ENCODE assay signal across 1 cellular context in genomic region chr6:33988121-33989015, GRCh38.
A peak's percentile ranks its signal among the peaks of the same experiment; 100 is the strongest.
TF ChIP-seq lines count a peak whose summit lies in the region.

No MANE protein-coding gene starts in this region.

TF ChIP-seq in HepG2, 621 proteins besides CTCF, POLR2A, EP300 and RAD21 (continued from another document and continues in another):
- TF ChIP-seq PRDM10 (CRISPR knock-in tag; IDR thresholded peaks at IDR 0.05; ENCODE audit: low read depth) = peak; percentile 69; the same call in 1 of the 2 replicates
- peak; percentile 82; the same call in 1 of the 2 replicates for TF ChIP-seq ZBED4 (CRISPR knock-in tag; IDR thresholded peaks at IDR 0.05; ENCODE audit: borderline replicate concordance)
- TF ChIP-seq ATF7-NPFF (CRISPR knock-in tag; IDR thresholded peaks at IDR 0.05; ENCODE audit: low read depth) = peak; percentile 95
- no peak for TF ChIP-seq ZNF234 (CRISPR knock-in tag; conservative IDR thresholded peaks at IDR 0.05)
- TF ChIP-seq ZNF318 (CRISPR knock-in tag; IDR thresholded peaks at IDR 0.05) = peak; percentile 84
- TF ChIP-seq RNF2 (conservative IDR thresholded peaks at IDR 0.05; ENCODE audit: low read depth) = peak; percentile 69; the same call in 1 of the 2 replicates
- no peak for TF ChIP-seq CBX1 (IDR thresholded peaks at IDR 0.05; ENCODE audit: low read depth)
- no peak for TF ChIP-seq TERF1 (CRISPR knock-in tag; IDR thresholded peaks at IDR 0.05)
- TF ChIP-seq MTF2 (CRISPR knock-in tag; IDR thresholded peaks at IDR 0.05; ENCODE audit: borderline replicate concordance) = no peak
- no peak for TF ChIP-seq CENPT (CRISPR knock-in tag; IDR thresholded peaks at IDR 0.05; ENCODE audit: low read depth)
- peak; percentile 46; the same call in 1 of the 2 replicates for TF ChIP-seq POGK (CRISPR knock-in tag; conservative IDR thresholded peaks at IDR 0.05)
- TF ChIP-seq NFE2L1 (CRISPR knock-in tag; IDR thresholded peaks at IDR 0.05; ENCODE audit: borderline replicate concordance) = no peak
- no peak for TF ChIP-seq ZNF615 (CRISPR knock-in tag; IDR thresholded peaks at IDR 0.05; ENCODE audit: borderline replicate concordance)
- no peak for TF ChIP-seq KAT2B (IDR thresholded peaks at IDR 0.05; ENCODE audit: borderline replicate concordance, low read depth, low read length)
- TF ChIP-seq ZNF772 (CRISPR knock-in tag; IDR thresholded peaks at IDR 0.05) = peak; percentile 89
- peak; percentile 73; the same call in 1 of the 2 replicates for TF ChIP-seq ZFP37 (CRISPR knock-in tag; IDR thresholded peaks at IDR 0.05; ENCODE audit: borderline replicate concordance)
- TF ChIP-seq ZNF766 (CRISPR knock-in tag; IDR thresholded peaks at IDR 0.05; ENCODE audit: borderline replicate concordance) = peak; percentile 82; the same call in 1 of the 2 replicates
- TF ChIP-seq ZNF124 (CRISPR knock-in tag; IDR thresholded peaks at IDR 0.05) = peak; percentile 96; the same call in 1 of the 2 replicates
- no peak for TF ChIP-seq ZNF280B (CRISPR knock-in tag; IDR thresholded peaks at IDR 0.05; ENCODE audit: borderline replicate concordance)
- TF ChIP-seq ZBTB34 (CRISPR knock-in tag; IDR thresholded peaks at IDR 0.05) = peak; percentile 82; the same call in 1 of the 2 replicates
- peak; percentile 77; the same call in 1 of the 2 replicates for TF ChIP-seq IRX3 (CRISPR knock-in tag; IDR thresholded peaks at IDR 0.05; ENCODE audit: borderline replicate concordance, low read depth)
- TF ChIP-seq RBAK (CRISPR knock-in tag; IDR thresholded peaks at IDR 0.05) = no peak
- no peak for TF ChIP-seq MBD4 (IDR thresholded peaks at IDR 0.05; ENCODE audit: borderline replicate concordance, low read length)
- TF ChIP-seq ZNF44 (CRISPR knock-in tag; IDR thresholded peaks at IDR 0.05) = 0 out of 2 replicates have a peak, but pooled peaks have one; percentile 12
- TF ChIP-seq ZNF709 (CRISPR knock-in tag; IDR thresholded peaks at IDR 0.05) = no peak
- 0 out of 2 replicates have a peak, but pooled peaks have one; percentile 19 for TF ChIP-seq PAWR (CRISPR knock-in tag; IDR thresholded peaks at IDR 0.05; ENCODE audit: borderline replicate concordance)
- TF ChIP-seq ZNF326 (CRISPR knock-in tag; IDR thresholded peaks at IDR 0.05; ENCODE audit: borderline replicate concordance) = no peak
- TF ChIP-seq ZNF839 (CRISPR knock-in tag; IDR thresholded peaks at IDR 0.05; ENCODE audit: borderline replicate concordance) = no peak
- no peak; the same call in 1 of the 2 replicates for TF ChIP-seq HOXA9 (CRISPR knock-in tag; IDR thresholded peaks at IDR 0.05; ENCODE audit: borderline replicate concordance)
- TF ChIP-seq RBM39 (IDR thresholded peaks at IDR 0.05; ENCODE audit: low read depth, low read length, poor library complexity, severe bottlenecking) = no peak
- TF ChIP-seq NCOA1 (CRISPR knock-in tag; IDR thresholded peaks at IDR 0.05) = 0 out of 2 replicates have a peak, but pooled peaks have one; percentile 34
- peak; percentile 98 for TF ChIP-seq FOXJ3 (CRISPR knock-in tag; IDR thresholded peaks at IDR 0.05; ENCODE audit: borderline replicate concordance)
- peak; percentile 100 for TF ChIP-seq SP5 (CRISPR knock-in tag; IDR thresholded peaks at IDR 0.05; ENCODE audit: borderline replicate concordance, low read depth)
- peak; percentile 95; the same call in 1 of the 2 replicates for TF ChIP-seq ZNF580 (CRISPR knock-in tag; IDR thresholded peaks at IDR 0.05; ENCODE audit: borderline replicate concordance, low read depth)
